In the genomic region with DNA sequence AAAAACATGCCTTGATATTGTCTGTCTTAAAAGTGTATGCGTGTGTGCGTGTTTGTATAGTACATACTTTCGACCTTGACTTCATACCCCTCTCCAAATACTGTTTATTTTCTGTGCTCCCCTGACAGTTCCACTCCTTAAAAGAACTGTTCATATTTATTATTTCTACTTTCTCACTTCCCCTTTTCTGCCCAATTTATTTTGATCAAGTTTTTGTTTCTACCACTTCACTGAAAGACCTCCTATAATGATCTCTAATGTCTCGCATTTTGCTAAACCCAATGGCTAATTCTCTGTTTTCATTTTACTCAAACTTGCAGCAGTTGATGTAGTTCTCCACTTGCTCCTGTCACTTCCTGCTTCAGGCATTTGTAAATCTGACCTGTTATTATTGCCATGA, we compare ENCODE assay signal across 17 cellular contexts.
DNase-seq lines count a peak whose midpoint lies in the region; ATAC-seq lines count a peak whose summit lies in the region.
"Had no signal": no experiment of that assay in that cellular context is flagged by ENCODE, and none has a peak within 500 bp of the region (broad histone marks: within the 10 kb centered on the region; RNA-seq: fewer than 3 reads in every experiment).

No MANE protein-coding gene starts in this region.

- POLR2A ChIA-PET in naive thymus-derived CD4-positive, alpha-beta T cell (lab: Charles Lee): no interaction called here

- peak overlapping the region in 3 of 6 donors; percentile 0 to 1 (median 0) for H3K27ac Mint-ChIP-seq in naive B cell
- no peak overlapping the region for H3K27ac Mint-ChIP-seq in naive thymus-derived CD4-positive, alpha-beta T cell
- H3K27ac Mint-ChIP-seq: activated CD4-positive, alpha-beta T cell treated with anti-CD3 and anti-CD28 coated beads, Interleukin-2, amount 10 ng/mL, durations not matched to agents 24 days and 14 days; activated T-helper 2 cell treated with anti-CD3 and anti-CD28 coated beads, Interferon-gamma antibody, Interleukin-2, Interleukin-4, amounts not matched to agents 10 μg/mL and 5 μg/mL and 100 μg/mL, durations not matched to agents 14 hours and 24 hours and 36 hours; CD8-positive, alpha-beta T cell; natural killer cell treated with Interleukin-12 subunit alpha and Interleukin-12 subunit beta and Interleukin-15 and Interleukin-18, amount 100 ng/mL, for 72 hours; T-helper 1 cell treated with Interleukin-12 subunit alpha and Interleukin-12 subunit beta and Interleukin-4 antibody, amounts not matched to agents 30 μg/mL and 1 μg/mL, for 36 hours had no signal

- H3K4me3 Mint-ChIP-seq in naive B cell: peak overlapping the region in 5 of 8 donors; percentile 4 to 76 (median 30)
- H3K4me3 Mint-ChIP-seq in naive thymus-derived CD4-positive, alpha-beta T cell: no peak overlapping the region
- H3K4me3 Mint-ChIP-seq: activated CD4-positive, alpha-beta T cell treated with anti-CD3 and anti-CD28 coated beads, Interleukin-2, amount 10 ng/mL, durations not matched to agents 24 days and 14 days; CD8-positive, alpha-beta T cell; natural killer cell treated with Interleukin-12 subunit alpha and Interleukin-12 subunit beta and Interleukin-15 and Interleukin-18, amount 100 ng/mL, for 72 hours; T-helper 1 cell treated with Interleukin-12 subunit alpha and Interleukin-12 subunit beta and Interleukin-4 antibody, amounts not matched to agents 30 μg/mL and 1 μg/mL, for 36 hours had no signal

- H3K4me1 Mint-ChIP-seq in naive B cell: peaks cover 32 to 49% (median 36%) of the 10 kb centered on the region in 3 donors
- no peaks in the 10 kb centered on the region for H3K4me1 Mint-ChIP-seq in naive thymus-derived CD4-positive, alpha-beta T cell
- H3K4me1 Mint-ChIP-seq: activated CD4-positive, alpha-beta T cell treated with anti-CD3 and anti-CD28 coated beads, Interleukin-2, amount 10 ng/mL, durations not matched to agents 24 days and 14 days had no signal

- peak; percentile 12 for DNase-seq in naive B cell
- no peak for DNase-seq in activated naive CD4-positive, alpha-beta T cell (lab: John Stamatoyannopoulos, UW)
- DNase-seq in HK-2 (ENCODE audit: unreplicated experiment): no peak
- DNase-seq in naive thymus-derived CD4-positive, alpha-beta T cell: no peak
- DNase-seq: activated CD4-positive, alpha-beta T cell treated with anti-CD3 and anti-CD28 coated beads, Interleukin-2, amount 10 ng/mL, durations not matched to agents 24 days and 14 days; body of pancreas; CD8-positive, alpha-beta T cell; GF-D8; islet precursor cell; Peyer's patch; sigmoid colon had no signal

- no peaks in the 10 kb centered on the region for H3K9me3 Mint-ChIP-seq in naive B cell
- peaks cover 0 to 5% (median 0%) of the 10 kb centered on the region in 11 donors for H3K9me3 Mint-ChIP-seq in naive thymus-derived CD4-positive, alpha-beta T cell
- H3K9me3 Mint-ChIP-seq: activated CD4-positive, alpha-beta T cell treated with anti-CD3 and anti-CD28 coated beads, Interleukin-2, amount 10 ng/mL, durations not matched to agents 24 days and 14 days; activated T-helper 2 cell treated with anti-CD3 and anti-CD28 coated beads, Interferon-gamma antibody, Interleukin-2, Interleukin-4, amounts not matched to agents 10 μg/mL and 5 μg/mL and 100 μg/mL, durations not matched to agents 14 hours and 24 hours and 36 hours; natural killer cell treated with Interleukin-12 subunit alpha and Interleukin-12 subunit beta and Interleukin-15 and Interleukin-18, amount 100 ng/mL, for 72 hours; T-helper 1 cell treated with Interleukin-12 subunit alpha and Interleukin-12 subunit beta and Interleukin-4 antibody, amounts not matched to agents 30 μg/mL and 1 μg/mL, for 36 hours had no signal

- H3K4me1 ChIP-seq in naive thymus-derived CD4-positive, alpha-beta T cell (ENCODE audit: control insufficient read depth in 2 of 2, insufficient read depth in 2 of 2, low read length in 2 of 2): no peaks in the 10 kb centered on the region
- H3K4me1 ChIP-seq: body of pancreas, Peyer's patch, sigmoid colon had no signal

- ATAC-seq in GM18909 (IDR thresholded peaks at IDR 0.05; ENCODE audit: poor library complexity, unreplicated experiment): peak; percentile 85
- ATAC-seq in GM21619 (IDR thresholded peaks at IDR 0.05; ENCODE audit: unreplicated experiment): peak; percentile 86
- peak; percentile 91 for ATAC-seq in HG03159 (IDR thresholded peaks at IDR 0.05; ENCODE audit: unreplicated experiment)
- ATAC-seq in naive B cell (ENCODE audit: low read depth in 2 of 2): peak; percentile 49 to 55
- ATAC-seq in naive thymus-derived CD4-positive, alpha-beta T cell: no peak
- ATAC-seq: body of pancreas; CD8-positive, alpha-beta T cell; natural killer cell treated with Interleukin-12 subunit alpha and Interleukin-12 subunit beta and Interleukin-15 and Interleukin-18, amount 100 ng/mL, for 72 hours had no signal

- no peaks in the 10 kb centered on the region for H3K36me3 ChIP-seq in naive thymus-derived CD4-positive, alpha-beta T cell (ENCODE audit: control insufficient read depth in 2 of 3, insufficient read depth in 3 of 3, low read length in 3 of 3)
- H3K36me3 ChIP-seq: Peyer's patch, sigmoid colon had no signal

- H3K4me3 ChIP-seq in naive thymus-derived CD4-positive, alpha-beta T cell (ENCODE audit: low read length): no peak overlapping the region
- H3K4me3 ChIP-seq: body of pancreas, Peyer's patch, sigmoid colon had no signal

- peaks cover 0 to 4% of the 10 kb centered on the region in 2 donors for H3K36me3 Mint-ChIP-seq in naive B cell
- H3K36me3 Mint-ChIP-seq in naive thymus-derived CD4-positive, alpha-beta T cell: no peaks in the 10 kb centered on the region
- H3K36me3 Mint-ChIP-seq: CD8-positive, alpha-beta T cell; natural killer cell treated with Interleukin-12 subunit alpha and Interleukin-12 subunit beta and Interleukin-15 and Interleukin-18, amount 100 ng/mL, for 72 hours had no signal

- CTCF ChIA-PET in naive thymus-derived CD4-positive, alpha-beta T cell (lab: Charles Lee): no interaction called here

- intact Hi-C loops in naive thymus-derived CD4-positive, alpha-beta T cell (cut with micrococcal nuclease): no loop called here

- H3K27me3 Mint-ChIP-seq in naive B cell: peaks cover 0 to 4% (median 0%) of the 10 kb centered on the region in 3 donors
- H3K27me3 Mint-ChIP-seq in naive thymus-derived CD4-positive, alpha-beta T cell: no peaks in the 10 kb centered on the region

- no peaks in the 10 kb centered on the region for H3K9me3 ChIP-seq in naive thymus-derived CD4-positive, alpha-beta T cell (ENCODE audit: control insufficient read depth in 2 of 3, low read length in 3 of 3)
- H3K9me3 ChIP-seq: body of pancreas, Peyer's patch had no signal

- no peaks in the 10 kb centered on the region for H3K27me3 ChIP-seq in naive thymus-derived CD4-positive, alpha-beta T cell (ENCODE audit: control insufficient read depth in 2 of 2, insufficient read depth in 2 of 2, low read length in 2 of 2)
- H3K27me3 ChIP-seq: body of pancreas, Peyer's patch, sigmoid colon had no signal

- H3K27ac ChIP-seq in naive thymus-derived CD4-positive, alpha-beta T cell (ENCODE audit: low read depth, low read length): no peak overlapping the region
- H3K27ac ChIP-seq: body of pancreas, Peyer's patch, sigmoid colon had no signal

Comparison
In these comparisons a context has a peak if more than half of its experiments do, and no peak if none do; other contexts are left out.
1. H3K4me3 Mint-ChIP-seq: peak in naive B cell (5 of 8); none in naive thymus-derived CD4-positive, alpha-beta T cell (0 of 10).